ENCODE assay signal across 9 cellular contexts in the genomic region with DNA sequence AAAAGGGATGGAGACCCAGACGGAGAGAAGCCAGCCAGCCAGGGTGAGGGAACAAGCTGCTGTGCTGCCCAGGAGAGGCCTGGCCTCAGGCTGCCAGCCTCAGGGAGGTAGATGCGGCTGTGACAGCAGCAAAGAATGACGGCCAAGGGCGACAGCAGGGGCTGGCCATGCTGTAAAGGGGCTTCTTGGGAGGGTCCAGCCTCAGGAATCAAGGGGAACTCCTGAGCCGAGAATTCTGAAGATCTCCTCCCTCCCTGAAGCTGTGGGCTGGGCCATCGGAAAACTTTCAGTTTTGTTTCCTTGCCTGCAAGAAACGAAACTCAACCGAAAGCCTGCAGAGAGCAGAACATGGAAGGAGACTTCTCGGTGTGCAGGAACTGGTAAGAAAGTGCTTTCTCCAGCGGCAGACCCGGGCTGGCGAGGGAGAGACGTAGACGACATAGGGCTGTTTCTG. TPM values are rescaled to one million over a fixed set of nuclear protein-coding genes. Genes with fewer than 3 reads are reported as not detected.
DNase-seq lines count a peak whose midpoint lies in the region; ATAC-seq, FAIRE-seq and TF ChIP-seq lines count a peak whose summit lies in the region.
"Had no signal": no experiment of that assay in that cellular context is flagged by ENCODE, and none has a peak within 500 bp of the region (broad histone marks: within the 10 kb centered on the region; RNA-seq: fewer than 3 reads in every experiment).

A gene with protein sequence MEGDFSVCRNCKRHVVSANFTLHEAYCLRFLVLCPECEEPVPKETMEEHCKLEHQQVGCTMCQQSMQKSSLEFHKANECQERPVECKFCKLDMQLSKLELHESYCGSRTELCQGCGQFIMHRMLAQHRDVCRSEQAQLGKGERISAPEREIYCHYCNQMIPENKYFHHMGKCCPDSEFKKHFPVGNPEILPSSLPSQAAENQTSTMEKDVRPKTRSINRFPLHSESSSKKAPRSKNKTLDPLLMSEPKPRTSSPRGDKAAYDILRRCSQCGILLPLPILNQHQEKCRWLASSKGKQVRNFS (plus strand): TSS at position 316 of the 454 bp plus-strand sequence. CDS start 33 bp downstream, at position 349.

- no peaks in the 10 kb centered on the region for H3F3A ChIP-seq in OCI-LY1 (ENCODE audit: insufficient read depth, low read length)

- WGBS in small intestine, 3 donors, result 1 to 7% (median 6%) methylated on average over 14 of the region's 14 CpGs

- no peak for ATAC-seq in HG03025 (IDR thresholded peaks at IDR 0.05; ENCODE audit: low FRiP score, unreplicated experiment)

- peak within 1 kb of the TSS; percentile 23 for H3K4me3 ChIP-seq in OCI-LY1 (ENCODE audit: low read depth, low read length, poor library complexity, severe bottlenecking)
- peak within 1 kb of the TSS; percentile 73 for H3K4me3 ChIP-seq in left ventricle myocardium inferior
- peak within 1 kb of the TSS; percentile 64 to 67 for H3K4me3 ChIP-seq in small intestine (ENCODE audit: low read depth in 1 of 2, low read length in 2 of 2)

- H3K9me2 ChIP-seq in OCI-LY1 (ENCODE audit: low read depth, low read length), result no peaks in the 10 kb centered on the region

- peak; percentile 85 for FAIRE-seq in GM12891 (lab: Jason Lieb, UNC)
- no peak for FAIRE-seq in small intestine (lab: Jason Lieb, UNC)
- FAIRE-seq: TTC549 had no signal

- no peak within 1 kb of the TSS for H3K9ac ChIP-seq in OCI-LY1 (ENCODE audit: low read length)

- H4K20me1 ChIP-seq in OCI-LY1 (ENCODE audit: insufficient read depth, low read length), result no peaks in the 10 kb centered on the region

- no peak for DNase-seq in GM12891 (ENCODE audit: insufficient read length, low spot score)
- peak; percentile 38 for DNase-seq in activated naive CD4-positive, alpha-beta T cell treated with anti-CD3 and anti-CD28 coated beads, Interleukin-2, amount 50 U/mL, for 16 hours
- peak; percentile 26 for DNase-seq in left ventricle myocardium inferior
- DNase-seq in small intestine, result peak; percentile 82
- DNase-seq in islet precursor cell, result no peak
- DNase-seq in kidney glomerular epithelial cell (lab: John Stamatoyannopoulos, UW), result no peak

- peak; percentile 74 for TF ChIP-seq POLR2A in GM12891 (IDR thresholded peaks at IDR 0.05; ENCODE audit: low read depth, low read length)

- H3K4me2 ChIP-seq in OCI-LY1 (ENCODE audit: low read length), result peak within 1 kb of the TSS; percentile 51

- intact Hi-C loops in left ventricle myocardium inferior (cut with micrococcal nuclease), result no loop called here

- no peaks in the 10 kb centered on the region for H3K79me2 ChIP-seq in OCI-LY1 (ENCODE audit: insufficient read depth, low read length)

- H3K27ac ChIP-seq in OCI-LY1 (ENCODE audit: low read depth, low read length, poor library complexity, severe bottlenecking) (no peak within 1 kb of the TSS), left ventricle myocardium inferior (replicated peaks) (peak within 1 kb of the TSS; percentile 95), small intestine (ENCODE audit: low read depth in 1 of 2, low read length in 1 of 2) (peak within 1 kb of the TSS; percentile 57 to 97)

- no peak for TF ChIP-seq CTCF in OCI-LY1 (IDR thresholded peaks at IDR 0.05; ENCODE audit: low read length)
- no peak for TF ChIP-seq CTCF in left ventricle myocardium inferior (IDR thresholded peaks at IDR 0.05; ENCODE audit: borderline replicate concordance)

- H2AFZ ChIP-seq in OCI-LY1 (ENCODE audit: low read length), result no peak within 1 kb of the TSS

- H3K4me1 ChIP-seq in OCI-LY1 (ENCODE audit: insufficient read depth, low read length, severe bottlenecking) (no peaks in the 10 kb centered on the region), left ventricle myocardium inferior (peaks cover 69% of the 10 kb centered on the region), small intestine (ENCODE audit: control insufficient read depth in 2 of 2, insufficient read depth in 1 of 2, low read depth in 1 of 2, low read length in 1 of 2) (no peaks in the 10 kb centered on the region)

- H3K9me3 ChIP-seq in OCI-LY1 (ENCODE audit: low read length), result no peaks in the 10 kb centered on the region
- H3K9me3 ChIP-seq in left ventricle myocardium inferior (replicated peaks), result no peaks in the 10 kb centered on the region
- H3K9me3 ChIP-seq in small intestine (ENCODE audit: control insufficient read depth, low read depth), result no peaks in the 10 kb centered on the region

- no peaks in the 10 kb centered on the region for H3K36me3 ChIP-seq in OCI-LY1 (ENCODE audit: insufficient read depth, low read length)
- peaks cover 20% of the 10 kb centered on the region for H3K36me3 ChIP-seq in left ventricle myocardium inferior
- peaks cover 0 to 11% of the 10 kb centered on the region in 2 donors for H3K36me3 ChIP-seq in small intestine (ENCODE audit: control insufficient read depth in 2 of 2, insufficient read depth in 2 of 2, low read length in 2 of 2)

- H3K27me3 ChIP-seq in OCI-LY1 (ENCODE audit: insufficient read depth, low read length), result no peaks in the 10 kb centered on the region
- peaks cover 8% of the 10 kb centered on the region for H3K27me3 ChIP-seq in left ventricle myocardium inferior (ENCODE audit: low read depth)
- H3K27me3 ChIP-seq in small intestine (ENCODE audit: control insufficient read depth in 2 of 2, insufficient read depth in 2 of 2, low read length in 2 of 2), result no peaks in the 10 kb centered on the region

TF ChIP-seq in GM12891, 5 proteins besides CTCF, POLR2A, EP300 and RAD21:
- TF ChIP-seq POU2F2 (IDR thresholded peaks at IDR 0.05; ENCODE audit: low read depth, low read length) (no peak), SPI1 (IDR thresholded peaks at IDR 0.05; ENCODE audit: low read depth, low read length) (no peak), TAF1 (IDR thresholded peaks at IDR 0.05; ENCODE audit: low read depth, low read length) (peak; percentile 52; the same call in 1 of the 2 replicates), PAX5 (IDR thresholded peaks at IDR 0.05; ENCODE audit: insufficient read depth, low read length, severe bottlenecking) (no peak), POLR2AphosphoS5 (IDR thresholded peaks at IDR 0.05; ENCODE audit: low read depth, low read length) (0 out of 2 replicates have a peak, but pooled peaks have one; percentile 18)
TF ChIP-seq in GM12891: peak in this region for 2.

RNA-seq across cellular contexts. Expression of the gene that starts here (rescaled TPM):
- 33.0 TPM for polyA plus RNA-seq in GM12891 (2012; ENCODE audit: low read depth, missing spikeins)
- total RNA-seq in left ventricle myocardium inferior, result 18.6 TPM
- polyA plus RNA-seq in small intestine, result 10 to 100 TPM in 1 of 3 donors, 1 to 10 TPM in 2; 7.6 to 25.8 (median 7.8) TPM

Comparison
In these comparisons a context has a peak if more than half of its experiments do, and no peak if none do; other contexts are left out.
1. DNase-seq: peak in activated naive CD4-positive, alpha-beta T cell treated with anti-CD3 and anti-CD28 coated beads, Interleukin-2, amount 50 U/mL, for 16 hours (single experiment), left ventricle myocardium inferior (single experiment) and small intestine (single experiment); none in GM12891 (single experiment), islet precursor cell (single experiment) and kidney glomerular epithelial cell (single experiment).
2. H3K4me3 ChIP-seq: peak in every context shown above with its lines; median percentile 73 in left ventricle myocardium inferior; 66 in small intestine; 23 in OCI-LY1.